ENCODE assay signal across 8 cellular contexts in the genomic region with DNA sequence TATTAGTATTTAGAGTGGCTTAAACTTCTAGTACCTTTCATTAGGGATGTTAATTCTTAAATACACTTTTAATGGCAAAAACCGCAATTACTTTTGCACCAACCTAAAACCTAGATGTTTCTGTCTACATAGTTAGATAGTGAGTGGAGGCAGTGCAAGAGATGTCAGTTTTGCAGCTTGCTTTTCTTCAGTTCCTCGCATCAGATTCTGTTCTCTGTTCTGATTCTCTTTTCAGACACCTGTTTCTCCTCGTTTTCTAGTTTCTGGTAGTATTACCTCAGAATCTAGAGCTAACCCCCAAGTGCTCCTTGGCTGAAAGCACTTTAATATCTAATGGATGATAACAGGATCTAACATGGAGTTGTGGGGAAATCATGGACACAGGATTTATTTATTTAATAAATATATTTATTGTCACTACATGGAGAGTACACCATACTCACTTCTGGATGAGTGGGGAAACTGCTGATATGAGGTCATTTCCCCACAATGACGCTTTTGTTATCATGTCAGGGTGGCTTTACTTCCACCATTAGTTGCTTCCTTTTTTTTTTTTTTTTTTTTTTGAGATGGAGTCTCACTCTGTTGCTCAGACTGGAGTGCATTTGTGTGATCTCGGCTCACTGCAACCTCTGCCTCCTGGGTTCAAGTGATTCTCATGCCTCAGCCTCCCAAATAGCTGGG.
ATAC-seq lines count a peak whose summit lies in the region.
"Not testable (repeated sequence)": the region's sequence is repeated elsewhere in the genome, so short reads cannot be mapped to it uniquely, and the experiment has no call there.

No MANE protein-coding gene starts in this region.

- H3K4me3 Mint-ChIP-seq in stimulated activated memory B cell treated with anti-CD40 and anti-IgM and Interleukin-4, amounts not matched to agents 10 μg/mL and 1 μg/mL and 100 μg/mL, for 72 hours = not testable (repeated sequence)

- not testable (repeated sequence) for H3K27me3 Mint-ChIP-seq in stimulated activated memory B cell treated with anti-CD40 and anti-IgM and Interleukin-4, amounts not matched to agents 10 μg/mL and 1 μg/mL and 100 μg/mL, for 72 hours

- H3K27ac Mint-ChIP-seq in stimulated activated memory B cell treated with anti-CD40 and anti-IgM and Interleukin-4, amounts not matched to agents 10 μg/mL and 1 μg/mL and 100 μg/mL, for 72 hours = not testable (repeated sequence)

- not testable (repeated sequence) for H3K36me3 Mint-ChIP-seq in stimulated activated memory B cell treated with anti-CD40 and anti-IgM and Interleukin-4, amounts not matched to agents 10 μg/mL and 1 μg/mL and 100 μg/mL, for 72 hours

- not testable (repeated sequence) for H3K4me1 Mint-ChIP-seq in stimulated activated memory B cell treated with anti-CD40 and anti-IgM and Interleukin-4, amounts not matched to agents 10 μg/mL and 1 μg/mL and 100 μg/mL, for 72 hours

- H3K9me3 Mint-ChIP-seq in stimulated activated memory B cell treated with anti-CD40 and anti-IgM and Interleukin-4, amounts not matched to agents 10 μg/mL and 1 μg/mL and 100 μg/mL, for 72 hours = not testable (repeated sequence)

- peak; percentile 48 for ATAC-seq in GM18519 (IDR thresholded peaks at IDR 0.05; ENCODE audit: low FRiP score, unreplicated experiment)
- peak; percentile 52 for ATAC-seq in GM19328 (IDR thresholded peaks at IDR 0.05; ENCODE audit: unreplicated experiment)
- ATAC-seq in GM21390 (IDR thresholded peaks at IDR 0.05; ENCODE audit: unreplicated experiment) = peak; percentile 79
- ATAC-seq in GM21786 (IDR thresholded peaks at IDR 0.05; ENCODE audit: unreplicated experiment) = peak; percentile 62
- peak; percentile 59 for ATAC-seq in HG02884 (IDR thresholded peaks at IDR 0.05; ENCODE audit: unreplicated experiment)
- peak; percentile 58 for ATAC-seq in HG03159 (IDR thresholded peaks at IDR 0.05; ENCODE audit: unreplicated experiment)
- ATAC-seq in HG03520 (IDR thresholded peaks at IDR 0.05; ENCODE audit: unreplicated experiment) = peak; percentile 56
- peak; percentile 35 for ATAC-seq in stimulated activated memory B cell treated with anti-CD40 and anti-IgM and Interleukin-4, amounts not matched to agents 10 μg/mL and 1 μg/mL and 100 μg/mL, for 72 hours

Comparison
In these comparisons a context has a peak if more than half of its experiments do, and no peak if none do; other contexts are left out.
1. Peak in every context shown above with its lines: ATAC-seq.